1 cellular context compared by ENCODE assay signal in genomic region chr6:159693894-159694545, GRCh38.
A peak's percentile ranks its signal among the peaks of the same experiment; 100 is the strongest.
TF ChIP-seq lines count a peak whose summit lies in the region.

No MANE protein-coding gene starts in this region.

TF ChIP-seq in HepG2, 621 proteins besides CTCF, POLR2A, EP300 and RAD21 (continued from another document and continues in another):
- TF ChIP-seq E2F1 (CRISPR knock-in tag; IDR thresholded peaks at IDR 0.05) (no peak), SIX4 (CRISPR knock-in tag; IDR thresholded peaks at IDR 0.05) (no peak), CHD2 (IDR thresholded peaks at IDR 0.05; ENCODE audit: low read depth, low read length) (no peak), ZNF713 (CRISPR knock-in tag; IDR thresholded peaks at IDR 0.05) (no peak), ATF5 (CRISPR knock-in tag; IDR thresholded peaks at IDR 0.05; ENCODE audit: low read depth) (no peak), ZNF3 (CRISPR knock-in tag; IDR thresholded peaks at IDR 0.05) (no peak), ZNF607 (CRISPR knock-in tag; IDR thresholded peaks at IDR 0.05; ENCODE audit: borderline replicate concordance) (0 out of 2 replicates have a peak, but pooled peaks have one; percentile 47), RBAK (CRISPR knock-in tag; IDR thresholded peaks at IDR 0.05) (no peak), SOX13 (IDR thresholded peaks at IDR 0.05) (no peak), SOX13 (CRISPR knock-in tag; conservative IDR thresholded peaks at IDR 0.05 in 1 of 2, IDR thresholded peaks at IDR 0.05 in 1 of 2) (peak in 1 of 2 experiments; percentile 48; a peak in 1 of 4 replicates), GMEB1 (CRISPR knock-in tag; IDR thresholded peaks at IDR 0.05; ENCODE audit: borderline replicate concordance) (no peak), ZNF772 (CRISPR knock-in tag; IDR thresholded peaks at IDR 0.05) (no peak), SNAI1 (CRISPR knock-in tag; IDR thresholded peaks at IDR 0.05; ENCODE audit: borderline replicate concordance) (no peak), ZBTB43 (CRISPR knock-in tag; conservative IDR thresholded peaks at IDR 0.05) (no peak; the same call in 1 of the 2 replicates), ZNF431 (CRISPR knock-in tag; IDR thresholded peaks at IDR 0.05; ENCODE audit: borderline replicate concordance, low read depth) (peak; percentile 96), SP140L (CRISPR knock-in tag; IDR thresholded peaks at IDR 0.05; ENCODE audit: borderline replicate concordance) (0 out of 2 replicates have a peak, but pooled peaks have one; percentile 16), ZNF12 (CRISPR knock-in tag; IDR thresholded peaks at IDR 0.05) (no peak), EED (CRISPR knock-in tag; IDR thresholded peaks at IDR 0.05) (no peak), CBFB (CRISPR knock-in tag; IDR thresholded peaks at IDR 0.05) (no peak), MIER3 (CRISPR knock-in tag; IDR thresholded peaks at IDR 0.05; ENCODE audit: borderline replicate concordance) (peak; percentile 59; the same call in 1 of the 2 replicates), TCF12 (IDR thresholded peaks at IDR 0.05) (no peak), TCF12 (CRISPR knock-in tag; IDR thresholded peaks at IDR 0.05) (no peak), SNRNP70 (IDR thresholded peaks at IDR 0.05; ENCODE audit: low read depth, low read length) (no peak), NBN (conservative IDR thresholded peaks at IDR 0.05) (no peak), ZNF234 (CRISPR knock-in tag; conservative IDR thresholded peaks at IDR 0.05) (no peak), ONECUT2 (CRISPR knock-in tag; IDR thresholded peaks at IDR 0.05) (0 out of 2 replicates have a peak, but pooled peaks have one; percentile 19), PATZ1 (CRISPR knock-in tag; IDR thresholded peaks at IDR 0.05) (no peak), KDM4B (CRISPR knock-in tag; IDR thresholded peaks at IDR 0.05) (peak; percentile 76; the same call in 1 of the 2 replicates), BRD4 (CRISPR knock-in tag; IDR thresholded peaks at IDR 0.05) (no peak), MLX (CRISPR knock-in tag; IDR thresholded peaks at IDR 0.05) (0 out of 2 replicates have a peak, but pooled peaks have one; percentile 41), SMC3 (IDR thresholded peaks at IDR 0.05; ENCODE audit: low read length) (no peak), ZNF724P (CRISPR knock-in tag; IDR thresholded peaks at IDR 0.05; ENCODE audit: borderline replicate concordance) (no peak; the same call in 1 of the 2 replicates), ZNF569 (CRISPR knock-in tag; IDR thresholded peaks at IDR 0.05; ENCODE audit: borderline replicate concordance) (no peak), YEATS2 (CRISPR knock-in tag; IDR thresholded peaks at IDR 0.05; ENCODE audit: borderline replicate concordance) (peak; percentile 44; the same call in 1 of the 2 replicates), RXRA (CRISPR knock-in tag; IDR thresholded peaks at IDR 0.05) (no peak; the same call in 1 of the 2 replicates), ZHX1 (CRISPR knock-in tag; IDR thresholded peaks at IDR 0.05; ENCODE audit: low read depth) (peak; percentile 20; the same call in 1 of the 2 replicates), ZFX (CRISPR knock-in tag; IDR thresholded peaks at IDR 0.05; ENCODE audit: low read depth) (no peak), ZNF496 (CRISPR knock-in tag; IDR thresholded peaks at IDR 0.05; ENCODE audit: insufficient replicate concordance) (no peak), PHF21A (CRISPR knock-in tag; IDR thresholded peaks at IDR 0.05) (peak; percentile 87), ZSCAN20 (CRISPR knock-in tag; IDR thresholded peaks at IDR 0.05; ENCODE audit: borderline replicate concordance) (0 out of 2 replicates have a peak, but pooled peaks have one; percentile 16), RBFOX2 (IDR thresholded peaks at IDR 0.05; ENCODE audit: low read depth, low read length) (no peak), ZNF580 (CRISPR knock-in tag; IDR thresholded peaks at IDR 0.05; ENCODE audit: borderline replicate concordance, low read depth) (no peak), ZBTB26 (CRISPR knock-in tag; IDR thresholded peaks at IDR 0.05; ENCODE audit: borderline replicate concordance) (no peak), IKZF1 (IDR thresholded peaks at IDR 0.05) (no peak), ZNF20 (CRISPR knock-in tag; IDR thresholded peaks at IDR 0.05) (no peak), ZNF263 (CRISPR knock-in tag; IDR thresholded peaks at IDR 0.05) (no peak), MBD4 (IDR thresholded peaks at IDR 0.05; ENCODE audit: borderline replicate concordance, low read length) (peak; percentile 86; the same call in 1 of the 2 replicates), ZBTB21 (CRISPR knock-in tag; IDR thresholded peaks at IDR 0.05) (no peak), ATM (IDR thresholded peaks at IDR 0.05; ENCODE audit: borderline replicate concordance) (no peak), ASH2L (IDR thresholded peaks at IDR 0.05; ENCODE audit: insufficient read length, low read depth, low read length) (no peak), TMF1 (CRISPR knock-in tag; IDR thresholded peaks at IDR 0.05; ENCODE audit: low read depth) (no peak), BORCS8-MEF2B (CRISPR knock-in tag; IDR thresholded peaks at IDR 0.05) (no peak), ZNF567 (CRISPR knock-in tag; IDR thresholded peaks at IDR 0.05; ENCODE audit: borderline replicate concordance) (no peak), ATRX (CRISPR knock-in tag; IDR thresholded peaks at IDR 0.05; ENCODE audit: borderline replicate concordance) (no peak), ESRRA (CRISPR knock-in tag; IDR thresholded peaks at IDR 0.05; ENCODE audit: low read depth) (peak; percentile 2; the same call in 1 of the 2 replicates), GTF3A (CRISPR knock-in tag; conservative IDR thresholded peaks at IDR 0.05) (0 out of 2 replicates have a peak, but pooled peaks have one; percentile 79), ZNF768 (CRISPR knock-in tag; IDR thresholded peaks at IDR 0.05) (no peak), ZNF639 (CRISPR knock-in tag; conservative IDR thresholded peaks at IDR 0.05) (no peak), MED1 (CRISPR knock-in tag; IDR thresholded peaks at IDR 0.05) (peak; percentile 91), PRPF4 (IDR thresholded peaks at IDR 0.05; ENCODE audit: low read depth, low read length, poor library complexity, severe bottlenecking) (no peak)
